In the genomic region with DNA sequence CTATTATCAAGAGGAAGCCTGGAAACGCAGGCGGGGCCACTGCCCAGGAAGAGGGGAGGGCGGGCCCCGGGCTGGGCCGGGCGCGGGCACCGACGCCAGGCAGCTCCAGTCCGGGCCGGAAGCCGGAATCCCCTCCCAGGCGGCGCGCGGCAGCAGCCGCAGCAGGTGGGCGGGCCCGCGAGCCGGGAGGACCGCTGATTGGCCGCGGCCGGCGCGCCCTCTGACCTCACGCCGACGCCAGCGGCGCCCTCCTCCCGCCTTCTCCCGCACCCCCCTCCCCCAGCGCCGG, we compare ENCODE assay signal across 8 cellular contexts. TPM values are rescaled to one million over a fixed set of nuclear protein-coding genes. Genes with fewer than 3 reads are reported as not detected.
DNase-seq lines count a peak whose midpoint lies in the region; ATAC-seq and TF ChIP-seq lines count a peak whose summit lies in the region.

No MANE protein-coding gene starts in this region.

- CTCF ChIA-PET in BJ (lab: Yijun Ruan, JAX) = interaction anchor here (0.7 to 1.0 kb wide), 3 partner anchors 20 to 168 kb away, joined by 3 read pairs; no protein-coding TSS in a partner anchor
- CTCF ChIA-PET in activated CD4-positive, alpha-beta T cell treated with anti-CD3 and anti-CD28 coated beads, Interleukin-2, amount 10 ng/mL, durations not matched to agents 7 days and 5 days (lab: Charles Lee) = interaction anchor here (0.9 to 1.4 kb wide), 2 partner anchors 15 to 27 kb away, joined by 4 read pairs; no protein-coding TSS in a partner anchor

- no peaks in the 10 kb centered on the region for H3K27me3 Mint-ChIP-seq in activated CD4-positive, alpha-beta T cell treated with anti-CD3 and anti-CD28 coated beads, Interleukin-2, amount 10 ng/mL, durations not matched to agents 7 days and 5 days

- peaks cover 5% of the 10 kb centered on the region for H3K36me3 ChIP-seq in BJ (ENCODE audit: control insufficient read depth, insufficient read depth, low read length)

- no peaks in the 10 kb centered on the region for H3K9me3 Mint-ChIP-seq in activated CD4-positive, alpha-beta T cell treated with anti-CD3 and anti-CD28 coated beads, Interleukin-2, amount 10 ng/mL, durations not matched to agents 7 days and 5 days

- DNase-seq in BJ (ENCODE audit: low read depth) = peak; percentile 67
- DNase-seq in NCI-H524 treated with DMSO at 0.1 percent for 48 hours (lab: John Stamatoyannopoulos, UW) = peak; percentile 85
- peak; percentile 91 for DNase-seq in activated CD4-positive, alpha-beta T cell treated with anti-CD3 and anti-CD28 coated beads, Interleukin-2, amount 10 ng/mL, durations not matched to agents 7 days and 5 days
- DNase-seq in dedifferentiated amniotic fluid mesenchymal stem cell (ENCODE audit: extremely low spot score) = peak; percentile 86
- DNase-seq in left lobe of liver (ENCODE audit: low spot score) = peak; percentile 96
- peak; percentile 90 to 94 for DNase-seq in stimulated activated CD4-positive, alpha-beta T cell treated with anti-CD3 and anti-CD28 coated beads, Interleukin-2, amount 100 ng/mL, for 24 hours

- peak; percentile 86 for ATAC-seq in GM19351 (IDR thresholded peaks at IDR 0.05; ENCODE audit: unreplicated experiment)
- peak; percentile 80 for ATAC-seq in HG03469 (IDR thresholded peaks at IDR 0.05; ENCODE audit: unreplicated experiment)
- peak; percentile 93 for ATAC-seq in left lobe of liver

- peak overlapping the region; percentile 97 for H3K4me3 ChIP-seq in BJ (ENCODE audit: low read depth, low read length)

- TF ChIP-seq CTCF in BJ (IDR thresholded peaks at IDR 0.05; ENCODE audit: insufficient read depth, low read depth, low read length) = no peak

- H3K27ac Mint-ChIP-seq in activated CD4-positive, alpha-beta T cell treated with anti-CD3 and anti-CD28 coated beads, Interleukin-2, amount 10 ng/mL, durations not matched to agents 7 days and 5 days = peak overlapping the region; percentile 91

- no peaks in the 10 kb centered on the region for H3K27me3 ChIP-seq in BJ (ENCODE audit: control insufficient read depth, insufficient read depth, low read length)

- peaks cover 19% of the 10 kb centered on the region for H3K36me3 Mint-ChIP-seq in activated CD4-positive, alpha-beta T cell treated with anti-CD3 and anti-CD28 coated beads, Interleukin-2, amount 10 ng/mL, durations not matched to agents 7 days and 5 days (ENCODE audit: low read depth)

- H3K4me3 Mint-ChIP-seq in activated CD4-positive, alpha-beta T cell treated with anti-CD3 and anti-CD28 coated beads, Interleukin-2, amount 10 ng/mL, durations not matched to agents 7 days and 5 days = peak overlapping the region; percentile 94

- peaks cover 44% of the 10 kb centered on the region for H3K4me1 Mint-ChIP-seq in activated CD4-positive, alpha-beta T cell treated with anti-CD3 and anti-CD28 coated beads, Interleukin-2, amount 10 ng/mL, durations not matched to agents 7 days and 5 days

- POLR2A ChIA-PET in BJ (lab: Charles Lee) = interaction anchor here (0.6 to 0.7 kb wide), 2 partner anchors 17 to 1101 kb away, joined by 3 to 13 read pairs; partner anchors contain the start of gene GTF2I
- POLR2A ChIA-PET in activated CD4-positive, alpha-beta T cell treated with anti-CD3 and anti-CD28 coated beads, Interleukin-2, amount 10 ng/mL, durations not matched to agents 7 days and 5 days (lab: Charles Lee) = interaction anchor here (0.6 kb wide), 1 partner anchor 8 kb away, joined by 3 read pairs; no protein-coding TSS in a partner anchor

RNA-seq across cellular contexts. Expression of gene BCL7B, which starts 0.4 kb away (rescaled TPM):
- 65.2 and 89.6 TPM in 2 replicates for polyA plus RNA-seq in BJ (2011; rRNA removed)
- polyA minus RNA-seq in BJ (2011; rRNA and poly(A)+ RNA removed) = 29.9 and 52.5 TPM in 2 replicates
- total RNA-seq in activated CD4-positive, alpha-beta T cell treated with anti-CD3 and anti-CD28 coated beads, Interleukin-2, amount 10 ng/mL, durations not matched to agents 7 days and 5 days = 10 to 100 TPM; 69.7 to 93.0 TPM
- 21.9 TPM for total RNA-seq in left lobe of liver

RNA-seq across cellular contexts. Expression of gene TBL2, which starts 21.3 kb away (rescaled TPM):
- polyA plus RNA-seq in BJ (2011; rRNA removed) = 40.6 and 63.7 TPM in 2 replicates
- 75.3 and 123 TPM in 2 replicates for polyA minus RNA-seq in BJ (2011; rRNA and poly(A)+ RNA removed)
- total RNA-seq in activated CD4-positive, alpha-beta T cell treated with anti-CD3 and anti-CD28 coated beads, Interleukin-2, amount 10 ng/mL, durations not matched to agents 7 days and 5 days = 10 to 100 TPM; 25.3 to 28.2 TPM
- total RNA-seq in left lobe of liver = 16.1 TPM

RNA-seq across cellular contexts. Expression of gene BAZ1B, which starts 35.0 kb away (rescaled TPM):
- 12.4 and 18.8 TPM in 2 replicates for polyA plus RNA-seq in BJ (2011; rRNA removed)
- polyA minus RNA-seq in BJ (2011; rRNA and poly(A)+ RNA removed) = 21.3 and 25.0 TPM in 2 replicates
- 100 to 1,000 TPM in 1 of 2 experiments, 10 to 100 TPM in 1; 96.5 to 103 TPM for total RNA-seq in activated CD4-positive, alpha-beta T cell treated with anti-CD3 and anti-CD28 coated beads, Interleukin-2, amount 10 ng/mL, durations not matched to agents 7 days and 5 days
- total RNA-seq in left lobe of liver = 21.5 TPM

Comparison
In these comparisons a context has a peak if more than half of its experiments do, and no peak if none do; other contexts are left out.
1. Peak in every context shown above with its lines: DNase-seq, ATAC-seq and H3K4me3 ChIP-seq.